Comparison of ENCODE assay signal across 8 cellular contexts in genomic region chr5:178113841-178114324, GRCh38. TPM values are rescaled to one million over a fixed set of nuclear protein-coding genes. Genes with fewer than 3 reads are reported as not detected.
A peak's percentile ranks its signal among the peaks of the same experiment; 100 is the strongest.
DNase-seq lines count a peak whose midpoint lies in the region; ATAC-seq and TF ChIP-seq lines count a peak whose summit lies in the region.

No MANE protein-coding gene starts in this region.

- H3K27me3 ChIP-seq in skeletal muscle tissue (ENCODE audit: control insufficient read depth in 3 of 3, insufficient read depth in 3 of 3, low read length in 3 of 3), result peaks cover 42 to 51% (median 49%) of the 10 kb centered on the region in 3 donors

- CTCF ChIA-PET in activated B cell treated with CpG ODN at 0.5 μM for 24 hours (lab: Charles Lee), result interaction anchor here (1.2 kb wide), 1 partner anchor 38 kb away, joined by 3 read pairs; no protein-coding TSS in a partner anchor

- H3K9me3 Mint-ChIP-seq in activated CD4-positive, alpha-beta T cell treated with anti-CD3 and anti-CD28 coated beads, Interleukin-2, amount 10 ng/mL, durations not matched to agents 24 days and 14 days, result peaks cover 3% of the 10 kb centered on the region
- H3K9me3 Mint-ChIP-seq in activated B cell treated with CpG ODN at 0.5 μM for 24 hours, result no peaks in the 10 kb centered on the region

- peak overlapping the region; percentile 68 for H3K27ac Mint-ChIP-seq in activated CD4-positive, alpha-beta T cell treated with anti-CD3 and anti-CD28 coated beads, Interleukin-2, amount 10 ng/mL, durations not matched to agents 24 days and 14 days
- peak overlapping the region; percentile 94 for H3K27ac Mint-ChIP-seq in activated B cell treated with CpG ODN at 0.5 μM for 24 hours

- H3K4me3 ChIP-seq in skeletal muscle tissue (ENCODE audit: low read length in 3 of 3), result peak overlapping the region; percentile 38 to 52 (median 45)

- no peaks in the 10 kb centered on the region for H3K9me3 ChIP-seq in skeletal muscle tissue (ENCODE audit: control insufficient read depth in 3 of 3, low read length in 3 of 3)

- no peak for TF ChIP-seq CTCF in activated B cell treated with CpG ODN at 0.5 μM for 24 hours (IDR thresholded peaks at IDR 0.05)

- DNase-seq in activated CD4-positive, alpha-beta T cell treated with anti-CD3 and anti-CD28 coated beads, Interleukin-2, amount 10 ng/mL, durations not matched to agents 24 days and 14 days, result peak; percentile 71
- DNase-seq in activated CD4-positive, alpha-beta T cell treated with anti-CD3 and anti-CD28 coated beads for 4 hours, result no peak
- peak; percentile 47 for DNase-seq in activated B cell treated with CpG ODN at 0.5 μM for 24 hours
- DNase-seq in germinal center (ENCODE audit: low spot score), result peak; percentile 37
- DNase-seq in COR-L47 (lab: John Stamatoyannopoulos, UW), result no peak
- no peak for DNase-seq in CD1c-positive myeloid dendritic cell (ENCODE audit: extremely low spot score)
- DNase-seq in activated gamma-delta T cell treated with Interleukin-2 at 50 U/mL for 16 hours, result no peak

- H3K9ac ChIP-seq in skeletal muscle tissue (ENCODE audit: low read depth in 1 of 3, low read length in 3 of 3), result peak overlapping the region in 1 of 3 donors; percentile 50

- H3K27me3 Mint-ChIP-seq in activated CD4-positive, alpha-beta T cell treated with anti-CD3 and anti-CD28 coated beads, Interleukin-2, amount 10 ng/mL, durations not matched to agents 24 days and 14 days, result peaks cover 34% of the 10 kb centered on the region
- H3K27me3 Mint-ChIP-seq in activated B cell treated with CpG ODN at 0.5 μM for 24 hours, result no peaks in the 10 kb centered on the region

- H3K4me1 ChIP-seq in skeletal muscle tissue (ENCODE audit: control insufficient read depth in 3 of 3, insufficient read depth in 3 of 3, low read length in 3 of 3), result peaks cover 6 to 39% (median 23%) of the 10 kb centered on the region in 3 donors

- POLR2A ChIA-PET in activated B cell treated with CpG ODN at 0.5 μM for 24 hours (lab: Charles Lee), result interaction anchor here (0.5 to 2.3 kb wide), 6 partner anchors 10 to 127 kb away, joined by 3 to 15 read pairs (median 4); partner anchors contain the start of genes NHP2 and RMND5B

- intact Hi-C loops in activated CD4-positive, alpha-beta T cell treated with anti-CD3 and anti-CD28 coated beads, Interleukin-2, amount 10 ng/mL, durations not matched to agents 24 days and 14 days (cut with micrococcal nuclease), result loop anchor here (1.0 to 5.0 kb wide), 2 partner anchors 37 to 39 kb away; partner anchors contain the start of gene NHP2
- intact Hi-C loops in activated B cell treated with CpG ODN at 0.5 μM for 24 hours (cut with micrococcal nuclease), result loop anchor here (1.0 to 10.0 kb wide), 7 partner anchors 9 to 1579 kb away; partner anchors contain the start of genes HNRNPAB, NHP2 and RNF44

- peak; percentile 3 for ATAC-seq in activated B cell treated with CpG ODN at 0.5 μM for 24 hours (ENCODE audit: low read depth)

- no peak overlapping the region for H3K27ac ChIP-seq in skeletal muscle tissue (ENCODE audit: low read depth, low read length)

- H3K4me1 Mint-ChIP-seq in activated CD4-positive, alpha-beta T cell treated with anti-CD3 and anti-CD28 coated beads, Interleukin-2, amount 10 ng/mL, durations not matched to agents 24 days and 14 days, result peaks cover 33% of the 10 kb centered on the region
- H3K4me1 Mint-ChIP-seq in activated B cell treated with CpG ODN at 0.5 μM for 24 hours, result peaks cover 65% of the 10 kb centered on the region

- H3K4me3 Mint-ChIP-seq in activated CD4-positive, alpha-beta T cell treated with anti-CD3 and anti-CD28 coated beads, Interleukin-2, amount 10 ng/mL, durations not matched to agents 24 days and 14 days, result peak overlapping the region; percentile 93
- peak overlapping the region; percentile 98 for H3K4me3 Mint-ChIP-seq in activated B cell treated with CpG ODN at 0.5 μM for 24 hours

- H3K36me3 Mint-ChIP-seq in activated CD4-positive, alpha-beta T cell treated with anti-CD3 and anti-CD28 coated beads, Interleukin-2, amount 10 ng/mL, durations not matched to agents 24 days and 14 days (ENCODE audit: low read depth), result peaks cover 2% of the 10 kb centered on the region
- peaks cover 2% of the 10 kb centered on the region for H3K36me3 Mint-ChIP-seq in activated B cell treated with CpG ODN at 0.5 μM for 24 hours (ENCODE audit: low read depth)

- no peaks in the 10 kb centered on the region for H3K36me3 ChIP-seq in skeletal muscle tissue (ENCODE audit: control insufficient read depth in 3 of 3, insufficient read depth in 3 of 3, low read length in 3 of 3)

RNA-seq across cellular contexts. Expression of gene N4BP3, which starts 0.6 kb away (rescaled TPM):
- total RNA-seq in activated CD4-positive, alpha-beta T cell treated with anti-CD3 and anti-CD28 coated beads, Interleukin-2, amount 10 ng/mL, durations not matched to agents 24 days and 14 days, result 3.2 and 3.3 TPM in 2 replicates
- total RNA-seq in activated B cell treated with CpG ODN at 0.5 μM for 24 hours, result 17.4 and 18.1 TPM in 2 replicates
- total RNA-seq in skeletal muscle tissue, result 12.0 TPM

RNA-seq across cellular contexts. Expression of gene RMND5B, which starts 16.9 kb away (rescaled TPM):
- total RNA-seq in activated CD4-positive, alpha-beta T cell treated with anti-CD3 and anti-CD28 coated beads, Interleukin-2, amount 10 ng/mL, durations not matched to agents 24 days and 14 days, result 29.3 and 29.5 TPM in 2 replicates
- 42.4 and 57.2 TPM in 2 replicates for total RNA-seq in activated B cell treated with CpG ODN at 0.5 μM for 24 hours
- total RNA-seq in skeletal muscle tissue, result 29.2 TPM

RNA-seq across cellular contexts. Expression of gene NHP2, which starts 39.8 kb away (rescaled TPM):
- total RNA-seq in activated CD4-positive, alpha-beta T cell treated with anti-CD3 and anti-CD28 coated beads, Interleukin-2, amount 10 ng/mL, durations not matched to agents 24 days and 14 days, result 267 and 273 TPM in 2 replicates
- total RNA-seq in activated B cell treated with CpG ODN at 0.5 μM for 24 hours (175 and 180 TPM in 2 replicates), skeletal muscle tissue (77.8 TPM)

Comparison
In these comparisons a context has a peak if more than half of its experiments do, and no peak if none do; other contexts are left out.
1. DNase-seq: peak in activated CD4-positive, alpha-beta T cell treated with anti-CD3 and anti-CD28 coated beads, Interleukin-2, amount 10 ng/mL, durations not matched to agents 24 days and 14 days (single experiment), activated B cell treated with CpG ODN at 0.5 μM for 24 hours (single experiment) and germinal center (single experiment); none in activated CD4-positive, alpha-beta T cell treated with anti-CD3 and anti-CD28 coated beads for 4 hours (0 of 2), COR-L47 (single experiment), CD1c-positive myeloid dendritic cell (single experiment) and activated gamma-delta T cell treated with Interleukin-2 at 50 U/mL for 16 hours (single experiment).